In the genomic region with DNA sequence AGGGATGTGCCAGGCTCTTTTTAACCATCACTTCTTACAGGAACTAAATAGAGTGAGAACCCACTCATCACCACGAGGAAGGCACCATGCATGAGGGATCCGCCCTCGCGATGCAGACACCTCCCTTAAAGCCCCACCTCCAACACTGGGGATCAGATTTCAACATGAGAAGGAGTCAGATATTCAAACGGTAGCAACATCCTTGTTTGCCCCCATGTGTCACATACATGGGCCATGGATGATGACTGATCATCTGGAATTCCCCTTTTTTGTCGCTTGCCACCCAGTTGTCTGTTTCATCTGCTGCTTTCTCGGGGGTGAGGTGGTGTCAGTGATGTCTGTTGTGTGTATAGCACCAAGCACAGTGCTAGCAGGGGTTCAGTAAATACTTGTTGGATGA, we compare ENCODE assay signal across 8 cellular contexts. TPM values are rescaled to one million over a fixed set of nuclear protein-coding genes. Genes with fewer than 3 reads are reported as not detected.
DNase-seq lines count a peak whose midpoint lies in the region; ATAC-seq and TF ChIP-seq lines count a peak whose summit lies in the region.

No MANE protein-coding gene starts in this region.

- H3K9me3 Mint-ChIP-seq in activated naive CD4-positive, alpha-beta T cell treated with anti-CD3 and anti-CD28 coated beads, Interleukin-2, amount 50 U/mL, for 72 hours = no peaks in the 10 kb centered on the region
- H3K9me3 Mint-ChIP-seq in H9 = no peaks in the 10 kb centered on the region; a peak in 1 of 5 replicates

- no peak overlapping the region for H3K14ac ChIP-seq in H9 (ENCODE audit: insufficient read depth, low read length)

- H3K27me3 ChIP-seq in MG63 (no peaks in the 10 kb centered on the region), H9 (ENCODE audit: insufficient read depth, low read length) (no peaks in the 10 kb centered on the region)

- no peaks in the 10 kb centered on the region for H3K27me3 Mint-ChIP-seq in H9 (ENCODE audit: low read depth)

- no CpG with 5 or more reads among the region's 7 CpGs for WGBS in H9 (ENCODE audit: extremely low coverage, insufficient read length, low lambda C conversion rate)

- no peak overlapping the region for H3K56ac ChIP-seq in H9 (ENCODE audit: insufficient read length, low read depth, low read length)

- DNase-seq in GM10248 (ENCODE audit: extremely low spot score) (peak; percentile 38), NCI-H510A (lab: John Stamatoyannopoulos, UW) (peak; percentile 46), MG63 (no peak), H9 (no peak), mesenteric fat pad (ENCODE audit: low spot score) (no peak)
- DNase-seq in activated naive CD4-positive, alpha-beta T cell treated with anti-CD3 and anti-CD28 coated beads, Interleukin-2, amount 50 U/mL, for 72 hours (ENCODE audit: low spot score in 2 of 2) = peak; percentile 69 to 73
- DNase-seq in stimulated activated CD8-positive, alpha-beta memory T cell treated with anti-CD3 and anti-CD28 coated beads, Interleukin-4, amount 100 ng/mL, for 48 hours = peak; percentile 66

- H3K18ac ChIP-seq in H9 (ENCODE audit: insufficient read length, low read depth, low read length) = no peak overlapping the region

- H3K36me3 Mint-ChIP-seq in activated naive CD4-positive, alpha-beta T cell treated with anti-CD3 and anti-CD28 coated beads, Interleukin-2, amount 50 U/mL, for 72 hours = peaks cover 22 to 51% of the 10 kb centered on the region in 2 donors
- H3K36me3 Mint-ChIP-seq in H9 (ENCODE audit: insufficient read depth in 1 of 3, low read depth in 3 of 3) = peaks cover 7 to 15% (median 8%) of the 10 kb centered on the region in 3 experiments; a peak in 5 of 7 replicates

- no peaks in the 10 kb centered on the region; the same call in 1 of the 2 replicates for H3K36me3 ChIP-seq in MG63

- H4K8ac ChIP-seq in H9 (replicated peaks; ENCODE audit: insufficient read length, low read depth, low read length) = no peak overlapping the region

- peaks cover 27% of the 10 kb centered on the region for H3K79me2 ChIP-seq in H9 (ENCODE audit: insufficient read depth, low read length)

- CTCF ChIA-PET in GM10248 (lab: Yijun Ruan, JAX) = interaction anchor here (1.4 to 2.5 kb wide), 4 partner anchors 10 to 226 kb away, joined by 3 to 9 read pairs (median 7); no protein-coding TSS in a partner anchor

- no peak overlapping the region for H2BK12ac ChIP-seq in H9 (ENCODE audit: insufficient read length, low read depth, low read length)

- H3K4me3 Mint-ChIP-seq in H9 = no peak overlapping the region

- peaks cover 30 to 53% of the 10 kb centered on the region in 2 experiments for H3K4me1 Mint-ChIP-seq in H9

- POLR2A ChIA-PET in GM10248 (lab: Yijun Ruan, JAX) = no interaction called here

- no peak overlapping the region for H3K27ac ChIP-seq in H9 (ENCODE audit: insufficient read length, low read depth, low read length)

- no peaks in the 10 kb centered on the region for H3K23me2 ChIP-seq in H9 (ENCODE audit: insufficient read length, low read depth, low read length, poor library complexity, severe bottlenecking)

- peak; percentile 53 for ATAC-seq in GM21619 (IDR thresholded peaks at IDR 0.05; ENCODE audit: unreplicated experiment)
- peak; percentile 79 for ATAC-seq in activated naive CD4-positive, alpha-beta T cell treated with anti-CD3 and anti-CD28 coated beads, Interleukin-2, amount 50 U/mL, for 72 hours

- H2BK15ac ChIP-seq in H9 (ENCODE audit: low read depth, low read length) = no peak overlapping the region

- H4K91ac ChIP-seq in H9 (ENCODE audit: insufficient read length, low read depth, low read length) = no peak overlapping the region

- H3K9me3 ChIP-seq in MG63 = no peaks in the 10 kb centered on the region
- no peaks in the 10 kb centered on the region for H3K9me3 ChIP-seq in H9 (ENCODE audit: control insufficient read depth, low read depth, low read length)

- H4K20me1 ChIP-seq in H9 (ENCODE audit: control insufficient read depth, insufficient read depth, insufficient read length) = no peaks in the 10 kb centered on the region

- H4K5ac ChIP-seq in H9 (ENCODE audit: insufficient read length, low read depth, low read length) = no peak overlapping the region

- H2AFZ ChIP-seq in H9 (ENCODE audit: low read length) = no peak overlapping the region

- H2BK120ac ChIP-seq in H9 (ENCODE audit: low read depth, low read length, poor library complexity, severe bottlenecking) = no peak overlapping the region

- H3T11ph ChIP-seq in H9 (ENCODE audit: low read length) = no peak overlapping the region

- H3K23ac ChIP-seq in H9 (ENCODE audit: insufficient read length, low read depth, low read length) = no peak overlapping the region

- H2BK5ac ChIP-seq in H9 (ENCODE audit: insufficient read length, low read length) = no peak overlapping the region

- H3K9ac ChIP-seq in H9 (ENCODE audit: extremely low read depth, insufficient read length, low read length) = no peak overlapping the region

- TF ChIP-seq CTCF in GM10248 (IDR thresholded peaks at IDR 0.05; ENCODE audit: control extremely low read depth, extremely low read depth, low read depth, missing control alignments) = no peak
- TF ChIP-seq CTCF in H9 (conservative IDR thresholded peaks at IDR 0.05) = no peak

- no peak overlapping the region for H2AK5ac ChIP-seq in H9 (ENCODE audit: insufficient read length, low read length)

- H2BK20ac ChIP-seq in H9 (ENCODE audit: low read depth, low read length, poor library complexity, severe bottlenecking) = no peak overlapping the region

- H3K79me1 ChIP-seq in H9 (ENCODE audit: insufficient read depth, low read depth, low read length, poor library complexity, severe bottlenecking) = peaks cover 10% of the 10 kb centered on the region

- peaks cover 2% of the 10 kb centered on the region; the same call in 1 of the 2 replicates for H3K4me1 ChIP-seq in H9 (ENCODE audit: insufficient read depth, low read length)

- no peak overlapping the region for H3K4me2 ChIP-seq in H9 (ENCODE audit: insufficient read depth, insufficient read length, low read length)

- no peak overlapping the region for H3K4ac ChIP-seq in H9 (ENCODE audit: low read depth, low read length)

- H3K4me3 ChIP-seq in MG63 = no peak overlapping the region

- H3K27ac Mint-ChIP-seq in activated naive CD4-positive, alpha-beta T cell treated with anti-CD3 and anti-CD28 coated beads, Interleukin-2, amount 50 U/mL, for 72 hours = peak overlapping the region; percentile 15 to 94
- H3K27ac Mint-ChIP-seq in H9 = no peak overlapping the region; a peak in 2 of 7 replicates

RNA-seq across cellular contexts. Expression of a gene that starts 57.9 kb away (rescaled TPM):
- total RNA-seq in activated naive CD4-positive, alpha-beta T cell treated with anti-CD3 and anti-CD28 coated beads, Interleukin-2, amount 50 U/mL, for 72 hours = 10 to 100 TPM; 89.3 to 98.5 TPM
- 7.3 and 23.4 TPM in 2 replicates for total RNA-seq in MG63 (2014; rRNA removed; shearing (Covaris generic); ENCODE audit: low replicate concordance)
- total RNA-seq in H9 (2021) (49.2 and 51.0 TPM in 2 replicates), mesenteric fat pad (39.7 TPM)

Comparison
In these comparisons a context has a peak if more than half of its experiments do, and no peak if none do; other contexts are left out.
1. DNase-seq: peak in GM10248 (single experiment), NCI-H510A (single experiment), activated naive CD4-positive, alpha-beta T cell treated with anti-CD3 and anti-CD28 coated beads, Interleukin-2, amount 50 U/mL, for 72 hours (2 of 2) and stimulated activated CD8-positive, alpha-beta memory T cell treated with anti-CD3 and anti-CD28 coated beads, Interleukin-4, amount 100 ng/mL, for 48 hours (single experiment); none in MG63 (single experiment), H9 (single experiment) and mesenteric fat pad (single experiment).
2. H3K27ac Mint-ChIP-seq: peak in activated naive CD4-positive, alpha-beta T cell treated with anti-CD3 and anti-CD28 coated beads, Interleukin-2, amount 50 U/mL, for 72 hours (2 of 2); none in H9 (0 of 3).